1 cellular context compared by ENCODE assay signal in the genomic region with DNA sequence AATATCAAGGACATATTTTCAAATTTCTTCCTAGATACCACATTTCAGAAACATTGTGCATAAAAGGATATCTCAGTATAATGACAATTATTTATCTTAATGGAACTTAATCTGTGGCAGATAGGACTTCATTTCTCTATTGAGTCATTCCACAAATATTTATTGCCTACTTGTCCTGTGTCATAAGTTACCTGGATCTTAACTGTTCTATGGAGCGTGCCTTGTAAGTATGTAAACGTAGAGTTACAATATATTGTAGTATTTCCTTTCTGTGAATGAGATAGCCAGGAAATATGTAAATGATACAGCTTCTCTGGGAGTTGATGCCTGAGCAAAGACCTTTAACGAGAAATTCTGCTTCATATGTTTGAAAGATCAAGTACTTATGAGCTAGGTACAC.
TF ChIP-seq lines count a peak whose summit lies in the region.

No MANE protein-coding gene starts in this region.

TF ChIP-seq in SK-N-SH treated with all-trans-retinoic acid at 6 μM for 48 hours, 23 proteins besides CTCF, POLR2A, EP300 and RAD21 (continued from another document):
- TF ChIP-seq, protein P1, sequence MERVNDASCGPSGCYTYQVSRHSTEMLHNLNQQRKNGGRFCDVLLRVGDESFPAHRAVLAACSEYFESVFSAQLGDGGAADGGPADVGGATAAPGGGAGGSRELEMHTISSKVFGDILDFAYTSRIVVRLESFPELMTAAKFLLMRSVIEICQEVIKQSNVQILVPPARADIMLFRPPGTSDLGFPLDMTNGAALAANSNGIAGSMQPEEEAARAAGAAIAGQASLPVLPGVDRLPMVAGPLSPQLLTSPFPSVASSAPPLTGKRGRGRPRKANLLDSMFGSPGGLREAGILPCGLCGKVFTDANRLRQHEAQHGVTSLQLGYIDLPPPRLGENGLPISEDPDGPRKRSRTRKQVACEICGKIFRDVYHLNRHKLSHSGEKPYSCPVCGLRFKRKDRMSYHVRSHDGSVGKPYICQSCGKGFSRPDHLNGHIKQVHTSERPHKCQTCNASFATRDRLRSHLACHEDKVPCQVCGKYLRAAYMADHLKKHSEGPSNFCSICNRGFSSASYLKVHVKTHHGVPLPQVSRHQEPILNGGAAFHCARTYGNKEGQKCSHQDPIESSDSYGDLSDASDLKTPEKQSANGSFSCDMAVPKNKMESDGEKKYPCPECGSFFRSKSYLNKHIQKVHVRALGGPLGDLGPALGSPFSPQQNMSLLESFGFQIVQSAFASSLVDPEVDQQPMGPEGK (CRISPR knock-in tag; IDR thresholded peaks at IDR 0.05; ENCODE audit: borderline replicate concordance), result no peak
- TF ChIP-seq CSDC2 (CRISPR knock-in tag; IDR thresholded peaks at IDR 0.05) (no peak), ZNF70 (CRISPR knock-in tag; IDR thresholded peaks at IDR 0.05) (no peak), TOX (CRISPR knock-in tag; IDR thresholded peaks at IDR 0.05; ENCODE audit: borderline replicate concordance) (no peak), RARB (CRISPR knock-in tag; IDR thresholded peaks at IDR 0.05) (no peak), OSR1 (CRISPR knock-in tag; IDR thresholded peaks at IDR 0.05) (no peak), GLIS3 (CRISPR knock-in tag; IDR thresholded peaks at IDR 0.05) (no peak)
- TF ChIP-seq, protein P2, sequence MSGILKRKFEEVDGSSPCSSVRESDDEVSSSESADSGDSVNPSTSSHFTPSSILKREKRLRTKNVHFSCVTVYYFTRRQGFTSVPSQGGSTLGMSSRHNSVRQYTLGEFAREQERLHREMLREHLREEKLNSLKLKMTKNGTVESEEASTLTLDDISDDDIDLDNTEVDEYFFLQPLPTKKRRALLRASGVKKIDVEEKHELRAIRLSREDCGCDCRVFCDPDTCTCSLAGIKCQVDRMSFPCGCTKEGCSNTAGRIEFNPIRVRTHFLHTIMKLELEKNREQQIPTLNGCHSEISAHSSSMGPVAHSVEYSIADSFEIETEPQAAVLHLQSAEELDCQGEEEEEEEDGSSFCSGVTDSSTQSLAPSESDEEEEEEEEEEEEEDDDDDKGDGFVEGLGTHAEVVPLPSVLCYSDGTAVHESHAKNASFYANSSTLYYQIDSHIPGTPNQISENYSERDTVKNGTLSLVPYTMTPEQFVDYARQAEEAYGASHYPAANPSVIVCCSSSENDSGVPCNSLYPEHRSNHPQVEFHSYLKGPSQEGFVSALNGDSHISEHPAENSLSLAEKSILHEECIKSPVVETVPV (CRISPR knock-in tag; IDR thresholded peaks at IDR 0.05), result no peak
- TF ChIP-seq, protein P3, sequence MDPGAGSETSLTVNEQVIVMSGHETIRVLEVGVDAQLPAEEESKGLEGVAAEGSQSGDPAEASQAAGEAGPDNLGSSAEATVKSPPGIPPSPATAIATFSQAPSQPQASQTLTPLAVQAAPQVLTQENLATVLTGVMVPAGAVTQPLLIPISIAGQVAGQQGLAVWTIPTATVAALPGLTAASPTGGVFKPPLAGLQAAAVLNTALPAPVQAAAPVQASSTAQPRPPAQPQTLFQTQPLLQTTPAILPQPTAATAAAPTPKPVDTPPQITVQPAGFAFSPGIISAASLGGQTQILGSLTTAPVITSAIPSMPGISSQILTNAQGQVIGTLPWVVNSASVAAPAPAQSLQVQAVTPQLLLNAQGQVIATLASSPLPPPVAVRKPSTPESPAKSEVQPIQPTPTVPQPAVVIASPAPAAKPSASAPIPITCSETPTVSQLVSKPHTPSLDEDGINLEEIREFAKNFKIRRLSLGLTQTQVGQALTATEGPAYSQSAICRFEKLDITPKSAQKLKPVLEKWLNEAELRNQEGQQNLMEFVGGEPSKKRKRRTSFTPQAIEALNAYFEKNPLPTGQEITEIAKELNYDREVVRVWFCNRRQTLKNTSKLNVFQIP (CRISPR knock-in tag; IDR thresholded peaks at IDR 0.05; ENCODE audit: borderline replicate concordance, low read depth), result no peak
- TF ChIP-seq, protein P4, sequence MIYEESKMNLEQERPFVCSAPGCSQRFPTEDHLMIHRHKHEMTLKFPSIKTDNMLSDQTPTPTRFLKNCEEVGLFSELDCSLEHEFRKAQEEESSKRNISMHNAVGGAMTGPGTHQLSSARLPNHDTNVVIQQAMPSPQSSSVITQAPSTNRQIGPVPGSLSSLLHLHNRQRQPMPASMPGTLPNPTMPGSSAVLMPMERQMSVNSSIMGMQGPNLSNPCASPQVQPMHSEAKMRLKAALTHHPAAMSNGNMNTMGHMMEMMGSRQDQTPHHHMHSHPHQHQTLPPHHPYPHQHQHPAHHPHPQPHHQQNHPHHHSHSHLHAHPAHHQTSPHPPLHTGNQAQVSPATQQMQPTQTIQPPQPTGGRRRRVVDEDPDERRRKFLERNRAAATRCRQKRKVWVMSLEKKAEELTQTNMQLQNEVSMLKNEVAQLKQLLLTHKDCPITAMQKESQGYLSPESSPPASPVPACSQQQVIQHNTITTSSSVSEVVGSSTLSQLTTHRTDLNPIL (CRISPR knock-in tag; IDR thresholded peaks at IDR 0.05; ENCODE audit: low read depth), result no peak
